Comparison of ENCODE assay signal across 18 cellular contexts in the genomic region with DNA sequence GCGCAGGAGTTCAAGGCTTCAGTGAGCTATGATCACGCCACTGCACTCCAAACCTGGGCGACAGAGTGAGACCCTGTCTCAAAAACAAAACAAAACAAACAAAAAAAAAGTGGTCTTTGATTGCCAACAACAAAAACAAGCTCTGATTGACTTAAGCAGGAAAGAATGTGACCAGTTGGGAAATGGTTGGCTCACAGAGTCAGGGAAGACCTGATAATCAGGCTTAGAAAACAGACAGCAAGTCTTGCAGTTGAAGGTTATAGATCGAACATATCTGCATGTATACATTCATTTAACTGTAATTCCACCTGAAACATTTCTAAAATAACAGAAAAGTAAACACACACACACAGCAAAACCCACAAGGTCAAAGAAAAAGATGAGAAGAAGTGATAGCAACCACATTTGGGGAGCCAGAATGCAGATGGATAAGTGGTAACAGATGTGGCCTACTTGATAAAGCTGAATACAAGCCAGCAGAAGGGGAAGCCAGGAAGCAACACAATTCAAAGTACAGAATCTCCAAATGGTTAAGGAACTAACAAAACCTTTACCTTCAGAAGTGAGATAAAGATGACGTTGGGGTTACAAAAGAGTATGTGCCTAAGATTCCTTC.
DNase-seq lines count a peak whose midpoint lies in the region; ATAC-seq and TF ChIP-seq lines count a peak whose summit lies in the region.
"Had no signal": no experiment of that assay in that cellular context is flagged by ENCODE, and none has a peak within 500 bp of the region (broad histone marks: within the 10 kb centered on the region; RNA-seq: fewer than 3 reads in every experiment).

No MANE protein-coding gene starts in this region.

- H3K4me1 ChIP-seq in aorta (ENCODE audit: control insufficient read depth in 1 of 2, insufficient read depth in 2 of 2, low read length in 2 of 2): no peaks in the 10 kb centered on the region
- H3K4me1 ChIP-seq: left lung, right lobe of liver, upper lobe of left lung had no signal

- no peaks in the 10 kb centered on the region for H3K9me3 ChIP-seq in SK-N-MC (ENCODE audit: low read depth, low read length)
- no peaks in the 10 kb centered on the region for H3K9me3 ChIP-seq in aorta (ENCODE audit: control insufficient read depth, low read length)
- H3K9me3 ChIP-seq: right lobe of liver, upper lobe of left lung had no signal

- H3K9ac ChIP-seq in SK-N-MC (ENCODE audit: insufficient read length): no peak overlapping the region

- no peaks in the 10 kb centered on the region for H3K36me3 ChIP-seq in SK-N-MC (ENCODE audit: insufficient read depth, low read length)
- H3K36me3 ChIP-seq in aorta (ENCODE audit: control insufficient read depth in 1 of 2, insufficient read depth in 2 of 2, low read length in 1 of 2): no peaks in the 10 kb centered on the region
- H3K36me3 ChIP-seq: cardiac muscle cell, left lung, right lobe of liver, upper lobe of left lung had no signal

- 59 to 61% methylated on average over 5 of the region's 5 CpGs for WGBS in aorta, 2 donors

- no peaks in the 10 kb centered on the region for H3K27me3 ChIP-seq in aorta (ENCODE audit: control insufficient read depth in 1 of 2, insufficient read depth in 2 of 2, low read length in 1 of 2)
- H3K27me3 ChIP-seq: cardiac muscle cell, left lung, right lobe of liver, upper lobe of left lung had no signal

- H3K27ac ChIP-seq in SK-N-MC (no peak overlapping the region), aorta (ENCODE audit: low read depth in 1 of 2, low read length in 2 of 2) (no peak overlapping the region)
- H3K27ac ChIP-seq: cardiac muscle cell, left lung, PC-9, right lobe of liver, upper lobe of left lung had no signal

- DNase-seq in Right ventricle myocardium inferior (ENCODE audit: missing footprints) (no peak), left cardiac atrium (no peak), SK-N-MC (ENCODE audit: low read depth, low spot score) (peak; percentile 3), fibroblast of mammary gland (ENCODE audit: low read depth) (peak; percentile 61), aorta (no peak), NCI-H510A (lab: John Stamatoyannopoulos, UW) (no peak), NCI-H2196 (lab: John Stamatoyannopoulos, UW; ENCODE audit: unreplicated experiment) (no peak)
- DNase-seq: activated naive CD4-positive, alpha-beta T cell treated with anti-CD3 and anti-CD28 coated beads, Interleukin-2, amount 10 ng/mL, durations not matched to agents 7 days and 5 days; CD8-positive, alpha-beta T cell; GDM1; left lung; MM.1S; PC-9; right lobe of liver; upper lobe of left lung had no signal

- TF ChIP-seq CTCF in fibroblast of mammary gland (conservative IDR thresholded peaks at IDR 0.05; ENCODE audit: control insufficient read depth, insufficient read depth, low read depth, low read length): no peak

- ATAC-seq in Right ventricle myocardium inferior: peak; percentile 67
- no peak for ATAC-seq in left cardiac atrium
- peak; percentile 57 for ATAC-seq in aorta (ENCODE audit: low FRiP score)
- ATAC-seq in GM18519 (IDR thresholded peaks at IDR 0.05; ENCODE audit: low FRiP score, unreplicated experiment): no peak
- ATAC-seq: CD8-positive, alpha-beta T cell; left lung; right lobe of liver; stimulated activated effector memory CD8-positive, alpha-beta T cell treated with anti-CD3 and anti-CD28 coated beads, Interleukin-12 subunit alpha, Interleukin-12 subunit beta, amount 100 ng/mL, for 72 hours had no signal

- H3K4me3 ChIP-seq in SK-N-MC (no peak overlapping the region), fibroblast of mammary gland (ENCODE audit: control insufficient read depth, low read depth, low read length) (no peak overlapping the region), aorta (ENCODE audit: low read length in 2 of 2) (no peak overlapping the region)
- H3K4me3 ChIP-seq: cardiac muscle cell, left lung, PC-9, right lobe of liver, upper lobe of left lung had no signal

- intact Hi-C loops in Right ventricle myocardium inferior (cut with DNase I) (no loop called here), left cardiac atrium (cut with DNase I) (no loop called here), aorta (cut with DNase I) (no loop called here)

Comparison
In these comparisons a context has a peak if more than half of its experiments do, and no peak if none do; other contexts are left out.
1. ATAC-seq: peak in Right ventricle myocardium inferior (single experiment) and aorta (single experiment); none in left cardiac atrium (0 of 2) and GM18519 (single experiment).
2. DNase-seq: peak in SK-N-MC (single experiment) and fibroblast of mammary gland (single experiment); none in Right ventricle myocardium inferior (single experiment), left cardiac atrium (single experiment), aorta (0 of 2), NCI-H510A (single experiment) and NCI-H2196 (single experiment).